Comparison of ENCODE assay signal across 20 cellular contexts in genomic region chr9:136001231-136001630, GRCh38. TPM values are rescaled to one million over a fixed set of nuclear protein-coding genes. Genes with fewer than 3 reads are reported as not detected.
DNase-seq lines count a peak whose midpoint lies in the region; ATAC-seq and TF ChIP-seq lines count a peak whose summit lies in the region.
"Had no signal": no experiment of that assay in that cellular context is flagged by ENCODE, and none has a peak within 500 bp of the region (broad histone marks: within the 10 kb centered on the region; RNA-seq: fewer than 3 reads in every experiment).

No MANE protein-coding gene starts in this region.

- H4K91ac ChIP-seq in mesenchymal stem cell (ENCODE audit: low read length), result no peak overlapping the region

- DNase-seq in DMS53 (lab: John Stamatoyannopoulos, UW) (peak; percentile 28), DMS53 treated with DMSO at 0.1 percent for 48 hours (lab: John Stamatoyannopoulos, UW; ENCODE audit: unreplicated experiment) (no peak), WTC11 (ENCODE audit: low spot score) (no peak), mesenchymal stem cell (no peak), mesothelial cell of epicardium (ENCODE audit: low spot score in 2 of 2, unreplicated experiment in 2 of 2) (no peak), left colon (no peak), NCI-H1694 (lab: John Stamatoyannopoulos, UW) (no peak)
- DNase-seq: 8988T, BE2C, DMS79 treated with DMSO at 0.1 percent for 48 hours, H9, Kasumi-1, MM.1S, NCI-H1105, NCI-H510A, NCI-H774, OCI-M1 had no signal

- H2AK5ac ChIP-seq in mesenchymal stem cell (ENCODE audit: low read length, severe bottlenecking), result no peak overlapping the region

- no peak overlapping the region for H3K27ac ChIP-seq in mesenchymal stem cell (ENCODE audit: low read length, poor library complexity, severe bottlenecking)

- peak; percentile 49 for ATAC-seq in WTC11
- no peak for ATAC-seq in GM19463 (IDR thresholded peaks at IDR 0.05; ENCODE audit: unreplicated experiment)
- no peak for ATAC-seq in left colon

- H4K8ac ChIP-seq in mesenchymal stem cell (ENCODE audit: low read length), result no peak overlapping the region

- no peaks in the 10 kb centered on the region for H3K9me3 ChIP-seq in mesenchymal stem cell (ENCODE audit: control insufficient read depth, low read length)
- H3K9me3 ChIP-seq: BE2C had no signal

- H3K23ac ChIP-seq in mesenchymal stem cell (ENCODE audit: low read length in 2 of 2), result no peak overlapping the region

- peaks cover 7% of the 10 kb centered on the region for H3K79me1 ChIP-seq in mesenchymal stem cell (replicated peaks; ENCODE audit: low read length, poor library complexity, severe bottlenecking)

- H2AFZ ChIP-seq in mesenchymal stem cell (ENCODE audit: low read depth, low read length), result no peak overlapping the region

- no peak overlapping the region for H3K4me2 ChIP-seq in mesenchymal stem cell (ENCODE audit: low read length, poor library complexity, severe bottlenecking)

- H3K9me3 Mint-ChIP-seq in WTC11 (no peaks in the 10 kb centered on the region), mesothelial cell of epicardium (no peaks in the 10 kb centered on the region)
- H3K9me3 Mint-ChIP-seq: CD4-positive, alpha-beta memory T cell; H9; IgD-negative memory B cell had no signal

- WGBS in mesenchymal stem cell, result 31% methylated on average over 13 of the region's 18 CpGs

- H3K4me1 ChIP-seq in mesenchymal stem cell (ENCODE audit: control insufficient read depth, insufficient read depth, low read depth, low read length), result peaks cover 24% of the 10 kb centered on the region
- H3K4me1 ChIP-seq: BE2C had no signal

- peak overlapping the region in 1 of 2 experiments; percentile 40 for H3K4ac ChIP-seq in mesenchymal stem cell (ENCODE audit: low read depth in 1 of 2, low read length in 2 of 2)

- peaks cover 0 to 23% of the 10 kb centered on the region in 2 experiments for H3K36me3 ChIP-seq in mesenchymal stem cell (ENCODE audit: control insufficient read depth in 1 of 2, insufficient read depth in 2 of 2, low read depth in 1 of 2, low read length in 2 of 2)
- H3K36me3 ChIP-seq: BE2C had no signal

- H2BK12ac ChIP-seq in mesenchymal stem cell (ENCODE audit: low read length in 2 of 2), result peak overlapping the region in 1 of 2 experiments; percentile 88

- peak overlapping the region in 1 of 2 experiments; percentile 85 for H3K14ac ChIP-seq in mesenchymal stem cell (ENCODE audit: low read length in 2 of 2)

- intact Hi-C loops in left colon (cut with DNase I, micrococcal nuclease), result no loop called here

- no peaks in the 10 kb centered on the region for H3K27me3 Mint-ChIP-seq in WTC11 (ENCODE audit: low read depth)
- H3K27me3 Mint-ChIP-seq in mesothelial cell of epicardium (ENCODE audit: low read depth), result no peaks in the 10 kb centered on the region
- H3K27me3 Mint-ChIP-seq: CD4-positive, alpha-beta memory T cell had no signal

- CTCF ChIA-PET in WTC11 (lab: Charles Lee), result interaction anchor here (1.0 to 1.5 kb wide), 2 partner anchors 9 to 11 kb away, joined by 4 read pairs; no protein-coding TSS in a partner anchor

- H3K4me3 Mint-ChIP-seq in WTC11 (no peak overlapping the region), mesothelial cell of epicardium (no peak overlapping the region)
- H3K4me3 Mint-ChIP-seq: CD4-positive, alpha-beta memory T cell; H9; IgD-negative memory B cell had no signal

- H3K4me1 Mint-ChIP-seq in WTC11 (peaks cover 10% of the 10 kb centered on the region), mesothelial cell of epicardium (peaks cover 31% of the 10 kb centered on the region)
- H3K4me1 Mint-ChIP-seq: IgD-negative memory B cell had no signal

- no peak overlapping the region for H3K4me3 ChIP-seq in mesenchymal stem cell (ENCODE audit: insufficient read depth in 1 of 2, low read depth in 1 of 2, low read length in 2 of 2)

- peak overlapping the region in 1 of 2 experiments; percentile 68 for H3K18ac ChIP-seq in mesenchymal stem cell (ENCODE audit: low read depth in 1 of 2, low read length in 2 of 2)

- no peak overlapping the region for H3K9ac ChIP-seq in mesenchymal stem cell (ENCODE audit: low read length)

- H3K27ac Mint-ChIP-seq in WTC11, result no peak overlapping the region
- H3K27ac Mint-ChIP-seq in mesothelial cell of epicardium, result no peak overlapping the region
- H3K27ac Mint-ChIP-seq: H9, IgD-negative memory B cell had no signal

- peak overlapping the region; percentile 4 for H2BK120ac ChIP-seq in mesenchymal stem cell (ENCODE audit: low read depth, low read length)

- TF ChIP-seq CTCF in WTC11 (IDR thresholded peaks at IDR 0.05), result no peak
- no peak for TF ChIP-seq CTCF in mesothelial cell of epicardium (IDR thresholded peaks at IDR 0.05; ENCODE audit: unreplicated experiment)

- no peak overlapping the region for H2BK5ac ChIP-seq in mesenchymal stem cell (ENCODE audit: low read depth, low read length, poor library complexity, severe bottlenecking)

- no peak overlapping the region for H2BK15ac ChIP-seq in mesenchymal stem cell (ENCODE audit: low read depth, poor library complexity, severe bottlenecking)

- POLR2A ChIA-PET in WTC11 (lab: Charles Lee), result no interaction called here

- no peaks in the 10 kb centered on the region for H3K27me3 ChIP-seq in mesenchymal stem cell (ENCODE audit: control insufficient read depth in 1 of 2, insufficient read depth in 1 of 2, low read length in 2 of 2)
- H3K27me3 ChIP-seq: BE2C had no signal

- H3K36me3 Mint-ChIP-seq in WTC11 (no peaks in the 10 kb centered on the region), mesothelial cell of epicardium (no peaks in the 10 kb centered on the region)
- H3K36me3 Mint-ChIP-seq: CD4-positive, alpha-beta memory T cell; IgD-negative memory B cell had no signal

TF ChIP-seq in WTC11, 78 proteins besides CTCF, POLR2A, EP300 and RAD21:
- TF ChIP-seq SMAD4 (CRISPR knock-in tag; IDR thresholded peaks at IDR 0.05) (no peak), ZNF263 (CRISPR knock-in tag; IDR thresholded peaks at IDR 0.05; ENCODE audit: low read depth) (no peak), ETV6 (CRISPR knock-in tag; IDR thresholded peaks at IDR 0.05) (no peak), MXD4 (CRISPR knock-in tag; IDR thresholded peaks at IDR 0.05; ENCODE audit: borderline replicate concordance) (no peak), TEAD1 (CRISPR knock-in tag; IDR thresholded peaks at IDR 0.05) (no peak), USF1 (CRISPR knock-in tag; IDR thresholded peaks at IDR 0.05) (no peak), GRHL2 (CRISPR knock-in tag; IDR thresholded peaks at IDR 0.05; ENCODE audit: insufficient replicate concordance, severe bottlenecking) (no peak), TCF7 (CRISPR knock-in tag; IDR thresholded peaks at IDR 0.05; ENCODE audit: low read depth) (no peak), MLX (CRISPR knock-in tag; IDR thresholded peaks at IDR 0.05) (no peak), ZNF396 (CRISPR knock-in tag; IDR thresholded peaks at IDR 0.05; ENCODE audit: borderline replicate concordance) (no peak), ZBTB21 (CRISPR knock-in tag; IDR thresholded peaks at IDR 0.05; ENCODE audit: borderline replicate concordance) (no peak), ZNF232 (CRISPR knock-in tag; IDR thresholded peaks at IDR 0.05) (no peak), FOXP4 (CRISPR knock-in tag; IDR thresholded peaks at IDR 0.05) (no peak), FOXK1 (CRISPR knock-in tag; IDR thresholded peaks at IDR 0.05) (no peak), JUN (CRISPR knock-in tag; IDR thresholded peaks at IDR 0.05) (no peak), TP53 (CRISPR knock-in tag; IDR thresholded peaks at IDR 0.05) (no peak), SOX15 (CRISPR knock-in tag; IDR thresholded peaks at IDR 0.05) (no peak), RORB (CRISPR knock-in tag; IDR thresholded peaks at IDR 0.05) (no peak), NR1H2 (CRISPR knock-in tag; IDR thresholded peaks at IDR 0.05) (no peak)

RNA-seq across cellular contexts. Expression of gene UBAC1, which starts 40.1 kb away (rescaled TPM):
- total RNA-seq in WTC11 (2021), result 46.4 to 55.6 TPM (median 53.3 TPM) in 3 replicates
- polyA plus RNA-seq in mesenchymal stem cell (2013, experiment 1 of 2), result 28.9 TPM
- polyA plus RNA-seq in mesenchymal stem cell (2013, experiment 2 of 2), result 28.1 TPM
- 31.7 to 33.8 TPM (median 32.0 TPM) in 3 replicates for total RNA-seq in mesothelial cell of epicardium
- total RNA-seq in left colon, result 10 to 100 TPM; 63.0 to 64.8 TPM
